ENCODE assay signal across 8 cellular contexts in genomic region chr1:170881268-170882265, GRCh38. TPM values are rescaled to one million over a fixed set of nuclear protein-coding genes. Genes with fewer than 3 reads are reported as not detected.
DNase-seq lines count a peak whose midpoint lies in the region; ATAC-seq and TF ChIP-seq lines count a peak whose summit lies in the region.

No MANE protein-coding gene starts in this region.

- no peaks in the 10 kb centered on the region for H3K36me3 ChIP-seq in thyroid gland

- TF ChIP-seq CTCF in thyroid gland (IDR thresholded peaks at IDR 0.05) = peak; percentile 40 to 98 (median 78)

- no peaks in the 10 kb centered on the region for H3K4me1 ChIP-seq in thyroid gland

- no peak overlapping the region for H3K4me3 ChIP-seq in thyroid gland (replicated peaks in 1 of 3)

- ATAC-seq in GM21786 (IDR thresholded peaks at IDR 0.05; ENCODE audit: unreplicated experiment) = no peak

- DNase-seq in AG08396 (ENCODE audit: low spot score) (peak; percentile 11), HCEC 1CT (peak; percentile 42), RPMI8226 (peak; percentile 20), globus pallidus (ENCODE audit: low spot score) (peak; percentile 71), thyroid gland (peak; percentile 4 to 14), T-helper 1 cell (no peak)
- DNase-seq in NK-92 treated with Interleukin-12 subunit alpha and Interleukin-12 subunit beta, amount 100 ng/mL, for 24 hours (lab: John Stamatoyannopoulos, UW) = no peak

- H3K9me3 ChIP-seq in thyroid gland = no peaks in the 10 kb centered on the region

- no peaks in the 10 kb centered on the region for H3K27me3 ChIP-seq in thyroid gland

- no peak for TF ChIP-seq POLR2A in thyroid gland (IDR thresholded peaks at IDR 0.05)

- peak overlapping the region in 1 of 3 donors; percentile 26 for H3K27ac ChIP-seq in thyroid gland

- 19 to 20% methylated on average over 5 of the region's 5 CpGs for WGBS in thyroid gland, 2 donors

- intact Hi-C loops in thyroid gland (cut with DNase I) = loop anchor here (5.0 to 10.0 kb wide), 2 partner anchors 107 to 194 kb away; no protein-coding TSS in a partner anchor

RNA-seq across cellular contexts. Expression of gene MROH9, which starts 53.8 kb away (rescaled TPM):
- under 1 TPM in 2 of 4 donors, not detected in 2; 0.11 to 0.40 TPM for total RNA-seq in thyroid gland

Comparison
In these comparisons a context has a peak if more than half of its experiments do, and no peak if none do; other contexts are left out.
1. DNase-seq: peak in AG08396 (single experiment), HCEC 1CT (single experiment), RPMI8226 (single experiment), globus pallidus (single experiment) and thyroid gland (2 of 2); none in T-helper 1 cell (0 of 5) and NK-92 treated with Interleukin-12 subunit alpha and Interleukin-12 subunit beta, amount 100 ng/mL, for 24 hours (single experiment).